Comparison of ENCODE assay signal across 12 cellular contexts in genomic region chr12:48107252-48107613, GRCh38. TPM values are rescaled to one million over a fixed set of nuclear protein-coding genes. Genes with fewer than 3 reads are reported as not detected.
DNase-seq lines count a peak whose midpoint lies in the region; ATAC-seq and TF ChIP-seq lines count a peak whose summit lies in the region.
"Had no signal": no experiment of that assay in that cellular context is flagged by ENCODE, and none has a peak within 500 bp of the region (broad histone marks: within the 10 kb centered on the region; RNA-seq: fewer than 3 reads in every experiment).

No MANE protein-coding gene starts in this region.

- H3K9me3 ChIP-seq in left ventricle myocardium inferior (replicated peaks) (no peaks in the 10 kb centered on the region), right atrium auricular region (no peaks in the 10 kb centered on the region), T-helper 17 cell (ENCODE audit: control insufficient read depth, low read length, poor library complexity, severe bottlenecking) (no peaks in the 10 kb centered on the region), mesenchymal stem cell (ENCODE audit: control insufficient read depth, low read length) (no peaks in the 10 kb centered on the region), vagina (no peaks in the 10 kb centered on the region)

- H3K27ac Mint-ChIP-seq in T-helper 17 cell = peak overlapping the region; percentile 99

- TF ChIP-seq CTCF in left ventricle myocardium inferior (IDR thresholded peaks at IDR 0.05; ENCODE audit: borderline replicate concordance) (no peak), right atrium auricular region (IDR thresholded peaks at IDR 0.05) (no peak), vagina (IDR thresholded peaks at IDR 0.05) (no peak)

- H2BK12ac ChIP-seq in mesenchymal stem cell (ENCODE audit: low read length in 2 of 2) = no peak overlapping the region

- no peak overlapping the region for H2AFZ ChIP-seq in mesenchymal stem cell (ENCODE audit: low read depth, low read length)

- peak overlapping the region; percentile 96 for H3K27ac ChIP-seq in left ventricle myocardium inferior (replicated peaks)
- H3K27ac ChIP-seq in right atrium auricular region = no peak overlapping the region
- no peak overlapping the region for H3K27ac ChIP-seq in mesenchymal stem cell (ENCODE audit: low read length, poor library complexity, severe bottlenecking)
- H3K27ac ChIP-seq in vagina = peak overlapping the region; percentile 91

- no peak overlapping the region for H3K4me2 ChIP-seq in mesenchymal stem cell (ENCODE audit: low read length, poor library complexity, severe bottlenecking)

- no peak overlapping the region for H3K23ac ChIP-seq in mesenchymal stem cell (ENCODE audit: low read length in 2 of 2)

- H2AK5ac ChIP-seq in mesenchymal stem cell (ENCODE audit: low read length, severe bottlenecking) = no peak overlapping the region

- H3K4me1 ChIP-seq in left ventricle myocardium inferior (peaks cover 33% of the 10 kb centered on the region), right atrium auricular region (peaks cover 0 to 20% of the 10 kb centered on the region in 2 donors), mesenchymal stem cell (ENCODE audit: control insufficient read depth, insufficient read depth, low read depth, low read length) (peaks cover 4% of the 10 kb centered on the region), vagina (peaks cover 26% of the 10 kb centered on the region)

- no peak for ATAC-seq in T-helper 17 cell

- H3K36me3 ChIP-seq in left ventricle myocardium inferior (no peaks in the 10 kb centered on the region), right atrium auricular region (no peaks in the 10 kb centered on the region), mesenchymal stem cell (ENCODE audit: control insufficient read depth in 1 of 2, insufficient read depth in 2 of 2, low read depth in 1 of 2, low read length in 2 of 2) (no peaks in the 10 kb centered on the region), vagina (no peaks in the 10 kb centered on the region)

- peaks cover 7% of the 10 kb centered on the region for H3K36me3 Mint-ChIP-seq in T-helper 17 cell (ENCODE audit: low read depth)
- H3K36me3 Mint-ChIP-seq: CD14-positive monocyte had no signal

- intact Hi-C loops in left ventricle myocardium inferior (cut with micrococcal nuclease) = no loop called here
- intact Hi-C loops in vagina (cut with DNase I) = loop anchor here (5.0 kb wide), 1 partner anchor 50 kb away; the partner anchor contains the start of gene ASB8

- TF ChIP-seq POLR2A in vagina (IDR thresholded peaks at IDR 0.05) = no peak

- no peak overlapping the region for H2BK120ac ChIP-seq in mesenchymal stem cell (ENCODE audit: low read depth, low read length)

- H3K4me3 ChIP-seq in left ventricle myocardium inferior (no peak overlapping the region), right atrium auricular region (no peak overlapping the region), mesenchymal stem cell (ENCODE audit: insufficient read depth in 1 of 2, low read depth in 1 of 2, low read length in 2 of 2) (no peak overlapping the region), vagina (no peak overlapping the region)

- H2BK15ac ChIP-seq in mesenchymal stem cell (ENCODE audit: low read depth, poor library complexity, severe bottlenecking) = no peak overlapping the region

- no peaks in the 10 kb centered on the region for H3K27me3 Mint-ChIP-seq in T-helper 17 cell

- peak overlapping the region; percentile 99 for H3K9ac ChIP-seq in mesenchymal stem cell (ENCODE audit: low read length)

- H3K4me1 Mint-ChIP-seq in T-helper 17 cell = peaks cover 54% of the 10 kb centered on the region

- no peak overlapping the region for H2BK5ac ChIP-seq in mesenchymal stem cell (ENCODE audit: low read depth, low read length, poor library complexity, severe bottlenecking)

- H3K79me1 ChIP-seq in mesenchymal stem cell (replicated peaks; ENCODE audit: low read length, poor library complexity, severe bottlenecking) = no peaks in the 10 kb centered on the region

- H4K91ac ChIP-seq in mesenchymal stem cell (ENCODE audit: low read length) = no peak overlapping the region

- no peak overlapping the region for H3K4ac ChIP-seq in mesenchymal stem cell (ENCODE audit: low read depth in 1 of 2, low read length in 2 of 2)

- H3K4me3 Mint-ChIP-seq in T-helper 17 cell = peak overlapping the region; percentile 15

- H3K18ac ChIP-seq in mesenchymal stem cell (ENCODE audit: low read depth in 1 of 2, low read length in 2 of 2) = no peak overlapping the region

- 89% methylated on average over 4 of the region's 4 CpGs for WGBS in mesenchymal stem cell

- H3K27me3 ChIP-seq in left ventricle myocardium inferior (ENCODE audit: low read depth) (no peaks in the 10 kb centered on the region), right atrium auricular region (no peaks in the 10 kb centered on the region), mesenchymal stem cell (ENCODE audit: control insufficient read depth in 1 of 2, insufficient read depth in 1 of 2, low read length in 2 of 2) (peaks cover 0 to 4% of the 10 kb centered on the region in 2 experiments), vagina (no peaks in the 10 kb centered on the region)

- DNase-seq in left ventricle myocardium inferior = no peak
- DNase-seq in right atrium auricular region (ENCODE audit: low spot score) = no peak
- DNase-seq in T-helper 17 cell = no peak
- DNase-seq in mesenchymal stem cell = no peak
- no peak for DNase-seq in vagina (ENCODE audit: extremely low spot score in 2 of 2)
- DNase-seq in NCI-H1436 (lab: John Stamatoyannopoulos, UW) = no peak
- no peak for DNase-seq in NCI-H446 treated with DMSO at 0.1 percent for 48 hours (lab: John Stamatoyannopoulos, UW)
- no peak for DNase-seq in NCI-H82 treated with DMSO at 0.1 percent for 48 hours (lab: John Stamatoyannopoulos, UW; ENCODE audit: unreplicated experiment)
- DNase-seq: activated CD8-positive, alpha-beta memory T cell treated with anti-CD3 and anti-CD28 coated beads, Interleukin-2, amount 50 U/mL, for 4 hours; NCI-H1417 treated with DMSO at 0.1 percent for 48 hours; stimulated activated CD4-positive, alpha-beta T cell treated with anti-CD3 and anti-CD28 coated beads, Interleukin-1b, Interleukin-23, amount 100 ng/mL, for 48 hours had no signal

- H3K14ac ChIP-seq in mesenchymal stem cell (ENCODE audit: low read length in 2 of 2) = no peak overlapping the region

- no peak overlapping the region for H4K8ac ChIP-seq in mesenchymal stem cell (ENCODE audit: low read length)

RNA-seq across cellular contexts. Expression of gene SENP1, which starts 1.4 kb away (rescaled TPM):
- total RNA-seq in left ventricle myocardium inferior = 5.3 TPM
- 10 to 100 TPM; 11.6 to 13.9 TPM for total RNA-seq in right atrium auricular region
- 10 to 100 TPM; 26.9 to 33.8 TPM for total RNA-seq in T-helper 17 cell
- polyA plus RNA-seq in mesenchymal stem cell (2013, experiment 1 of 2) = 9.6 TPM
- polyA plus RNA-seq in mesenchymal stem cell (2013, experiment 2 of 2) = 10.1 TPM
- total RNA-seq in vagina = 21.4 TPM

RNA-seq across cellular contexts. Expression of gene PFKM, which starts 11.9 kb away (rescaled TPM):
- total RNA-seq in left ventricle myocardium inferior (671 TPM), right atrium auricular region (100 to 1,000 TPM; 111 to 193 TPM), T-helper 17 cell (10 to 100 TPM; 19.6 to 19.9 TPM), vagina (29.0 TPM)
- polyA plus RNA-seq in mesenchymal stem cell (2013, experiment 1 of 2) = 40.7 TPM
- 39.6 TPM for polyA plus RNA-seq in mesenchymal stem cell (2013, experiment 2 of 2)

RNA-seq across cellular contexts. Expression of gene ASB8, which starts 50.1 kb away (rescaled TPM):
- total RNA-seq in left ventricle myocardium inferior (80.3 TPM), right atrium auricular region (10 to 100 TPM; 35.7 to 68.6 TPM), T-helper 17 cell (10 to 100 TPM; 39.0 to 59.6 TPM), vagina (16.9 TPM)
- polyA plus RNA-seq in mesenchymal stem cell (2013, experiment 1 of 2) = 15.2 TPM
- 16.5 TPM for polyA plus RNA-seq in mesenchymal stem cell (2013, experiment 2 of 2)

Comparison
In these comparisons a context has a peak if more than half of its experiments do, and no peak if none do; other contexts are left out.
1. H3K27ac ChIP-seq: peak in left ventricle myocardium inferior (single experiment) and vagina (single experiment); none in right atrium auricular region (0 of 2) and mesenchymal stem cell (single experiment).